Comparison of ENCODE assay signal across 9 cellular contexts in genomic region chr2:84894758-84895520, GRCh38. TPM values are rescaled to one million over a fixed set of nuclear protein-coding genes. Genes with fewer than 3 reads are reported as not detected.
DNase-seq lines count a peak whose midpoint lies in the region; ATAC-seq, FAIRE-seq and TF ChIP-seq lines count a peak whose summit lies in the region.
"Had no signal": no experiment of that assay in that cellular context is flagged by ENCODE, and none has a peak within 500 bp of the region (broad histone marks: within the 10 kb centered on the region; RNA-seq: fewer than 3 reads in every experiment).

No MANE protein-coding gene starts in this region.

- no peak for FAIRE-seq in HepG2 (lab: Jason Lieb, UNC)

- in situ Hi-C loops in HepG2 (cut with HindIII; ENCODE audit: extremely low pct_ligation_motif_present, low pct_unique_long_range_greater_than_20kb), result no loop called here

- H3K36me3 Mint-ChIP-seq in CD4-positive, CD25-positive, alpha-beta regulatory T cell, result no peaks in the 10 kb centered on the region
- H3K36me3 Mint-ChIP-seq in activated CD4-positive, alpha-beta memory T cell treated with anti-CD3 and anti-CD28 coated beads for 36 hours, result no peaks in the 10 kb centered on the region

- H3K27ac ChIP-seq in CD4-positive, CD25-positive, alpha-beta regulatory T cell (ENCODE audit: insufficient read depth, low read length, poor library complexity, severe bottlenecking), result peak overlapping the region; percentile 75
- H3K27ac ChIP-seq in HepG2 (ENCODE audit: extremely low read length, insufficient read depth, low read length), result no peak overlapping the region

- no peaks in the 10 kb centered on the region for H3K9me3 ChIP-seq in CD4-positive, CD25-positive, alpha-beta regulatory T cell (ENCODE audit: control insufficient read depth in 2 of 2, low read length in 2 of 2)
- no peaks in the 10 kb centered on the region for H3K9me3 ChIP-seq in HepG2 (ENCODE audit: low read length)

- no peak overlapping the region for H3K4me2 ChIP-seq in HepG2 (ENCODE audit: low read depth, low read length)

- H3K9me3 Mint-ChIP-seq in CD4-positive, CD25-positive, alpha-beta regulatory T cell, result no peaks in the 10 kb centered on the region
- no peaks in the 10 kb centered on the region for H3K9me3 Mint-ChIP-seq in activated CD4-positive, alpha-beta memory T cell treated with anti-CD3 and anti-CD28 coated beads for 36 hours

- TF ChIP-seq POLR2A in HepG2 (IDR thresholded peaks at IDR 0.05; ENCODE audit: insufficient read depth in 1 of 2, low read depth in 2 of 2, low read length in 2 of 2), result no peak

- peak overlapping the region; percentile 33 to 76 (median 54) for H3K4me3 Mint-ChIP-seq in CD4-positive, CD25-positive, alpha-beta regulatory T cell
- peak overlapping the region; percentile 30 for H3K4me3 Mint-ChIP-seq in activated CD4-positive, alpha-beta memory T cell treated with anti-CD3 and anti-CD28 coated beads for 36 hours

- peak overlapping the region; percentile 26 to 94 (median 87) for H3K27ac Mint-ChIP-seq in CD4-positive, CD25-positive, alpha-beta regulatory T cell
- peak overlapping the region; percentile 85 for H3K27ac Mint-ChIP-seq in activated CD4-positive, alpha-beta memory T cell treated with anti-CD3 and anti-CD28 coated beads for 36 hours

- ATAC-seq in CD4-positive, CD25-positive, alpha-beta regulatory T cell (ENCODE audit: low read depth in 2 of 2), result peak; percentile 62
- ATAC-seq in HG03108 (IDR thresholded peaks at IDR 0.05; ENCODE audit: unreplicated experiment) (peak; percentile 31), HepG2 (no peak), GM21515 (IDR thresholded peaks at IDR 0.05; ENCODE audit: unreplicated experiment) (no peak), GM21786 (IDR thresholded peaks at IDR 0.05; ENCODE audit: unreplicated experiment) (no peak), HG02938 (IDR thresholded peaks at IDR 0.05; ENCODE audit: unreplicated experiment) (no peak)

- no peaks in the 10 kb centered on the region for H3K27me3 ChIP-seq in CD4-positive, CD25-positive, alpha-beta regulatory T cell (ENCODE audit: control insufficient read depth, insufficient read depth, low read length)
- H3K27me3 ChIP-seq in HepG2 (ENCODE audit: control insufficient read depth in 1 of 2, insufficient read depth in 2 of 2, low read length in 2 of 2), result peaks cover 3 to 20% of the 10 kb centered on the region in 2 experiments; a peak in 3 of 5 replicates

- peaks cover 50% of the 10 kb centered on the region for H3K4me1 ChIP-seq in CD4-positive, CD25-positive, alpha-beta regulatory T cell (ENCODE audit: control insufficient read depth, insufficient read depth, low read length, poor library complexity, severe bottlenecking)
- peaks cover 10% of the 10 kb centered on the region for H3K4me1 ChIP-seq in HepG2 (ENCODE audit: insufficient read depth, low read length)

- no peak for TF ChIP-seq RAD21 in HepG2 (CRISPR knock-in tag; IDR thresholded peaks at IDR 0.05)

- 42% methylated on average over 7 of the region's 7 CpGs for WGBS in HepG2 (ENCODE audit: low lambda C conversion rate)

- no peak for TF ChIP-seq CTCF in HepG2 (CRISPR knock-in tag; IDR thresholded peaks at IDR 0.05)

- peak in 2 of 3 donors; percentile 54 to 75 for DNase-seq in CD4-positive, CD25-positive, alpha-beta regulatory T cell
- DNase-seq in activated CD4-positive, alpha-beta memory T cell treated with anti-CD3 and anti-CD28 coated beads for 36 hours, result no peak
- DNase-seq in HepG2 (ENCODE audit: low spot score) (no peak), T-helper 9 cell (no peak)

- H2AFZ ChIP-seq in HepG2 (ENCODE audit: low read length), result peak overlapping the region; percentile 33

- POLR2A ChIA-PET in activated CD4-positive, alpha-beta memory T cell treated with anti-CD3 and anti-CD28 coated beads for 36 hours (lab: Charles Lee), result interaction anchor here (3.3 kb wide), 1 partner anchor 11 kb away, joined by 14 read pairs; the partner anchor contains the start of gene TMSB10
- POLR2A ChIA-PET in HepG2 (lab: Yijun Ruan, JAX), result interaction anchor here (0.5 kb wide), 1 partner anchor 13 kb away, joined by 3 read pairs; no protein-coding TSS in a partner anchor

- H3K27me3 Mint-ChIP-seq in CD4-positive, CD25-positive, alpha-beta regulatory T cell, result no peaks in the 10 kb centered on the region
- no peaks in the 10 kb centered on the region for H3K27me3 Mint-ChIP-seq in activated CD4-positive, alpha-beta memory T cell treated with anti-CD3 and anti-CD28 coated beads for 36 hours

- no peaks in the 10 kb centered on the region for H3K79me2 ChIP-seq in HepG2 (ENCODE audit: insufficient read depth, low read length)

- BruUV-seq in HepG2 (replicated peaks; lab: Mats Ljungman, UMichigan), result no TSS peak

- no peaks in the 10 kb centered on the region for H3K36me3 ChIP-seq in CD4-positive, CD25-positive, alpha-beta regulatory T cell (ENCODE audit: control insufficient read depth, insufficient read depth, low read length)
- H3K36me3 ChIP-seq in HepG2 (replicated peaks in 1 of 2; ENCODE audit: control insufficient read depth in 1 of 2, insufficient read depth in 2 of 2, low read length in 2 of 2), result no peaks in the 10 kb centered on the region

- TF ChIP-seq EP300 in HepG2 (IDR thresholded peaks at IDR 0.05; ENCODE audit: low read depth in 2 of 2, low read length in 2 of 2) (no peak), HepG2 (CRISPR knock-in tag; IDR thresholded peaks at IDR 0.05; ENCODE audit: borderline replicate concordance) (no peak)

- peaks cover 33 to 65% (median 48%) of the 10 kb centered on the region in 4 donors for H3K4me1 Mint-ChIP-seq in CD4-positive, CD25-positive, alpha-beta regulatory T cell
- peaks cover 59% of the 10 kb centered on the region for H3K4me1 Mint-ChIP-seq in activated CD4-positive, alpha-beta memory T cell treated with anti-CD3 and anti-CD28 coated beads for 36 hours (ENCODE audit: low read depth)

- peak overlapping the region; percentile 73 for H3K4me3 ChIP-seq in CD4-positive, CD25-positive, alpha-beta regulatory T cell (ENCODE audit: low read depth, low read length)
- no peak overlapping the region for H3K4me3 ChIP-seq in HepG2 (replicated peaks in 1 of 3; ENCODE audit: insufficient read depth in 1 of 3, low read depth in 2 of 3, low read length in 3 of 3)
- H3K4me3 ChIP-seq: lung had no signal

- H4K20me1 ChIP-seq in HepG2 (ENCODE audit: insufficient read depth, low read length), result no peaks in the 10 kb centered on the region

- H3K9ac ChIP-seq in HepG2 (ENCODE audit: insufficient read depth, low read depth, low read length), result no peak overlapping the region

- intact Hi-C loops in activated CD4-positive, alpha-beta memory T cell treated with anti-CD3 and anti-CD28 coated beads for 36 hours (cut with micrococcal nuclease), result loop anchor here (1.0 kb wide), 1 partner anchor 30 kb away; no protein-coding TSS in a partner anchor
- intact Hi-C loops in HepG2 (cut with micrococcal nuclease; ENCODE audit: unreplicated experiment), result no loop called here

- CTCF ChIA-PET in activated CD4-positive, alpha-beta memory T cell treated with anti-CD3 and anti-CD28 coated beads for 36 hours (lab: Charles Lee), result interaction anchor here (1.1 to 3.9 kb wide), 3 partner anchors 12 to 30 kb away, joined by 4 to 37 read pairs (median 15); no protein-coding TSS in a partner anchor
- CTCF ChIA-PET in HepG2 (lab: Yijun Ruan, JAX; ENCODE audit: low intra/inter-chr PET ratio, low total read pairs), result no interaction called here

RNA-seq across cellular contexts. Expression of gene TMSB10, which starts 10.5 kb away (rescaled TPM):
- total RNA-seq in CD4-positive, CD25-positive, alpha-beta regulatory T cell, result 2,468 TPM
- polyA plus RNA-seq in CD4-positive, CD25-positive, alpha-beta regulatory T cell, result over 10,000 TPM in 1 of 4 donors, 1,000 to 10,000 TPM in 3; 7,086 to 10,693 (median 8,015) TPM
- total RNA-seq in activated CD4-positive, alpha-beta memory T cell treated with anti-CD3 and anti-CD28 coated beads for 36 hours, result 1,000 to 10,000 TPM; 2,535 to 2,567 TPM
- total RNA-seq in HepG2 (2016; rRNA removed; fragmentation: Illumina TruSeq; extraction: Trizol), result 708 and 754 TPM in 2 replicates
- total RNA-seq in HepG2 (2016; cell fraction: cytosol; rRNA removed; fragmentation: Illumina TruSeq; extraction: Trizol; ENCODE audit: low read depth), result 577 and 682 TPM in 2 replicates
- 702 and 711 TPM in 2 replicates for total RNA-seq in HepG2 (2016; cell fraction: insoluble cytoplasmic fraction; rRNA removed; fragmentation: Illumina TruSeq; extraction: Trizol)
- 753 and 798 TPM in 2 replicates for total RNA-seq in HepG2 (2016; cell fraction: membrane; rRNA removed; fragmentation: Illumina TruSeq; extraction: Trizol)
- 206 and 246 TPM in 2 replicates for total RNA-seq in HepG2 (2016; cell fraction: nucleus; rRNA removed; fragmentation: Illumina TruSeq; extraction: Trizol)
- polyA plus RNA-seq in HepG2 (2011; rRNA removed), result 528 and 665 TPM in 2 replicates
- polyA plus RNA-seq in HepG2 (2011; cell fraction: cytosol; rRNA removed), result 1,060 and 1,065 TPM in 2 replicates
- polyA plus RNA-seq in HepG2 (2011; cell fraction: nucleus; rRNA removed), result 311 and 445 TPM in 2 replicates
- polyA plus RNA-seq in HepG2 (2012), result 917 and 1,099 TPM in 2 replicates
- polyA plus RNA-seq in HepG2 (2016; cell fraction: cytosol; fragmentation: Illumina TruSeq; extraction: Trizol; ENCODE audit: low read depth), result 700 and 865 TPM in 2 replicates
- polyA plus RNA-seq in HepG2 (2016; cell fraction: insoluble cytoplasmic fraction; fragmentation: Illumina TruSeq; extraction: Trizol; ENCODE audit: low read depth), result 669 and 773 TPM in 2 replicates
- polyA plus RNA-seq in HepG2 (2016; cell fraction: membrane; fragmentation: Illumina TruSeq; extraction: Trizol; ENCODE audit: low read depth), result 819 and 872 TPM in 2 replicates
- polyA plus RNA-seq in HepG2 (2016; cell fraction: nucleus; fragmentation: Illumina TruSeq; extraction: Trizol; ENCODE audit: insufficient read depth, low read depth), result 429 and 431 TPM in 2 replicates
- polyA minus RNA-seq in HepG2 (2011; rRNA and poly(A)+ RNA removed; ENCODE audit: low replicate concordance), result 67.4 and 236 TPM in 2 replicates
- 123 and 157 TPM in 2 replicates for polyA minus RNA-seq in HepG2 (2011; cell fraction: cytosol; rRNA and poly(A)+ RNA removed)
- polyA minus RNA-seq in HepG2 (2011; cell fraction: nucleus; rRNA and poly(A)+ RNA removed), result 35.6 and 38.8 TPM in 2 replicates

RNA-seq across cellular contexts. Expression of gene TRABD2A, which starts 14.1 kb away (rescaled TPM):
- 48.8 TPM for total RNA-seq in CD4-positive, CD25-positive, alpha-beta regulatory T cell
- 10 to 100 TPM; 32.9 to 41.2 (median 38.7) TPM for polyA plus RNA-seq in CD4-positive, CD25-positive, alpha-beta regulatory T cell
- 10 to 100 TPM; 29.6 to 30.1 TPM for total RNA-seq in activated CD4-positive, alpha-beta memory T cell treated with anti-CD3 and anti-CD28 coated beads for 36 hours
- total RNA-seq in HepG2 (2016; rRNA removed; fragmentation: Illumina TruSeq; extraction: Trizol), result 0.36 TPM in 1 of 2 replicates, not detected in the other
- total RNA-seq in HepG2 (2016; cell fraction: cytosol; rRNA removed; fragmentation: Illumina TruSeq; extraction: Trizol; ENCODE audit: low read depth), result not detected in 2 replicates
- 0.09 TPM in 1 of 2 replicates, not detected in the other for total RNA-seq in HepG2 (2016; cell fraction: insoluble cytoplasmic fraction; rRNA removed; fragmentation: Illumina TruSeq; extraction: Trizol)
- 0.38 TPM in 1 of 2 replicates, not detected in the other for total RNA-seq in HepG2 (2016; cell fraction: membrane; rRNA removed; fragmentation: Illumina TruSeq; extraction: Trizol)
- 0.34 TPM in 1 of 2 replicates, not detected in the other for total RNA-seq in HepG2 (2016; cell fraction: nucleus; rRNA removed; fragmentation: Illumina TruSeq; extraction: Trizol)
- polyA plus RNA-seq in HepG2 (2011; rRNA removed), result 0.15 and 0.21 TPM in 2 replicates
- 0.21 TPM in 1 of 2 replicates, not detected in the other for polyA plus RNA-seq in HepG2 (2011; cell fraction: cytosol; rRNA removed)
- 0.12 TPM in 1 of 2 replicates, not detected in the other for polyA plus RNA-seq in HepG2 (2011; cell fraction: nucleus; rRNA removed)
- 0.13 and 0.25 TPM in 2 replicates for polyA plus RNA-seq in HepG2 (2012)
- polyA plus RNA-seq in HepG2 (2016; cell fraction: cytosol; fragmentation: Illumina TruSeq; extraction: Trizol; ENCODE audit: low read depth), result 0.28 TPM in 1 of 2 replicates, not detected in the other
- not detected in 2 replicates for polyA plus RNA-seq in HepG2 (2016; cell fraction: insoluble cytoplasmic fraction; fragmentation: Illumina TruSeq; extraction: Trizol; ENCODE audit: low read depth)
- 0.06 TPM in 1 of 2 replicates, not detected in the other for polyA plus RNA-seq in HepG2 (2016; cell fraction: membrane; fragmentation: Illumina TruSeq; extraction: Trizol; ENCODE audit: low read depth)
- polyA plus RNA-seq in HepG2 (2016; cell fraction: nucleus; fragmentation: Illumina TruSeq; extraction: Trizol; ENCODE audit: insufficient read depth, low read depth), result not detected in 2 replicates
- 0.16 and 246 TPM in 2 replicates for polyA minus RNA-seq in HepG2 (2011; rRNA and poly(A)+ RNA removed; ENCODE audit: low replicate concordance)
- polyA minus RNA-seq in HepG2 (2011; cell fraction: cytosol; rRNA and poly(A)+ RNA removed), result not detected in 2 replicates
- 0.50 TPM in 1 of 2 replicates, not detected in the other for polyA minus RNA-seq in HepG2 (2011; cell fraction: nucleus; rRNA and poly(A)+ RNA removed)

Comparison
In these comparisons a context has a peak if more than half of its experiments do, and no peak if none do; other contexts are left out.
1. ATAC-seq: peak in CD4-positive, CD25-positive, alpha-beta regulatory T cell (2 of 2) and HG03108 (single experiment); none in HepG2 (single experiment), GM21515 (single experiment), GM21786 (single experiment) and HG02938 (single experiment).
2. DNase-seq: peak in CD4-positive, CD25-positive, alpha-beta regulatory T cell (2 of 3); none in activated CD4-positive, alpha-beta memory T cell treated with anti-CD3 and anti-CD28 coated beads for 36 hours (single experiment), HepG2 (single experiment) and T-helper 9 cell (single experiment).
3. RNA of gene TRABD2A, which starts 14.1 kb away (total RNA-seq): 48.8 TPM in CD4-positive, CD25-positive, alpha-beta regulatory T cell (single experiment) and 29.6 to 30.1 TPM in activated CD4-positive, alpha-beta memory T cell treated with anti-CD3 and anti-CD28 coated beads for 36 hours; 0.09 to 0.38 TPM in HepG2; every median in the first group is over 10 times any median in the second.